In genomic region chr6:147497472-147497871, GRCh38 we compare ENCODE assay signal across 40 cellular contexts. TPM values are rescaled to one million over a fixed set of nuclear protein-coding genes. Genes with fewer than 3 reads are reported as not detected.
"Had no signal": no experiment of that assay in that cellular context is flagged by ENCODE, and none has a peak within 500 bp of the region (broad histone marks: within the 10 kb centered on the region; RNA-seq: fewer than 3 reads in every experiment).

No MANE protein-coding gene starts in this region.

- H3K27me3 ChIP-seq: ascending aorta, body of pancreas, brain microvascular endothelial cell, breast epithelium had no signal

- ATAC-seq: activated naive CD4-positive, alpha-beta T cell treated with anti-CD3 and anti-CD28 coated beads, Interleukin-2, amount 50 U/mL, for 72 hours; activated naive CD8-positive, alpha-beta T cell treated with anti-CD3 and anti-CD28 coated beads, Interleukin-2, amount 50 U/mL, for 24 hours; activated T-cell treated with anti-CD3 and anti-CD28 coated beads, Interleukin-2, amount 50 U/mL, for 4 hours; activated T-cell treated with anti-CD3 and anti-CD28 coated beads, Interleukin-2, amount 50 U/mL, for 72 hours; activated T-helper 17 cell treated with anti-CD3 and anti-CD28 coated beads, Interleukin-2, amount 50 U/mL, for 72 hours; body of pancreas had no signal

- H3K4me3 Mint-ChIP-seq: activated naive CD4-positive, alpha-beta T cell treated with anti-CD3 and anti-CD28 coated beads for 36 hours; activated naive CD4-positive, alpha-beta T cell treated with anti-CD3 and anti-CD28 coated beads, Interleukin-2, amount 10 ng/mL, durations not matched to agents 7 days and 5 days; activated naive CD4-positive, alpha-beta T cell treated with anti-CD3 and anti-CD28 coated beads, Interleukin-2, amount 50 U/mL, for 24 hours; activated naive CD8-positive, alpha-beta T cell; activated naive CD8-positive, alpha-beta T cell treated with anti-CD3 and anti-CD28 coated beads for 36 hours; activated naive CD8-positive, alpha-beta T cell treated with anti-CD3 and anti-CD28 coated beads, Interleukin-2, amount 10 ng/mL, durations not matched to agents 7 days and 5 days; activated naive CD8-positive, alpha-beta T cell treated with anti-CD3 and anti-CD28 coated beads, Interleukin-2, amount 50 U/mL, for 24 hours; activated T-cell treated with anti-CD3 and anti-CD28 coated beads, Interleukin-2, amount 50 U/mL, for 24 hours; activated T-cell treated with anti-CD3 and anti-CD28 coated beads, Interleukin-2, amount 50 U/mL, for 4 hours; activated T-cell treated with anti-CD3 and anti-CD28 coated beads, Interleukin-2, amount 50 U/mL, for 72 hours; activated T-helper 1 cell treated with anti-CD3 and anti-CD28 coated beads, Interleukin-12 subunit alpha, Interleukin-12 subunit beta, Interleukin-2, Interleukin-4 antibody, amounts not matched to agents 30 ng/mL and 10 ng/mL and 1 ng/mL, durations not matched to agents 14 hours and 24 hours and 36 hours; activated T-helper 17 cell treated with anti-CD3 and anti-CD28 coated beads, Interleukin-2, amount 50 U/mL, for 72 hours; brain; central memory CD8-positive, alpha-beta T cell had no signal

- H3K36me3 ChIP-seq: adrenal gland, ascending aorta, brain microvascular endothelial cell, breast epithelium, cardiac muscle cell had no signal

- H3K27ac ChIP-seq: adrenal gland, ascending aorta, body of pancreas, brain microvascular endothelial cell, breast epithelium, cardiac muscle cell had no signal

- FAIRE-seq: astrocyte, bronchial epithelial cell had no signal

- H3K4me3 ChIP-seq: adrenal gland, ascending aorta, body of pancreas, breast epithelium, cardiac muscle cell had no signal

- H3K4me1 Mint-ChIP-seq: activated naive CD4-positive, alpha-beta T cell treated with anti-CD3 and anti-CD28 coated beads, Interleukin-2, amount 10 ng/mL, durations not matched to agents 7 days and 5 days; activated naive CD4-positive, alpha-beta T cell treated with anti-CD3 and anti-CD28 coated beads, Interleukin-2, amount 50 U/mL, for 24 hours; activated naive CD8-positive, alpha-beta T cell treated with anti-CD3 and anti-CD28 coated beads for 36 hours; activated naive CD8-positive, alpha-beta T cell treated with anti-CD3 and anti-CD28 coated beads, Interleukin-2, amount 10 ng/mL, durations not matched to agents 7 days and 5 days; activated naive CD8-positive, alpha-beta T cell treated with anti-CD3 and anti-CD28 coated beads, Interleukin-2, amount 50 U/mL, for 24 hours; activated T-helper 17 cell treated with anti-CD3 and anti-CD28 coated beads, Interleukin-2, amount 50 U/mL, for 72 hours; brain; central memory CD8-positive, alpha-beta T cell had no signal

- H3K4me1 ChIP-seq: adrenal gland, ascending aorta, body of pancreas, breast epithelium had no signal

- H3K36me3 Mint-ChIP-seq: activated naive CD4-positive, alpha-beta T cell treated with anti-CD3 and anti-CD28 coated beads, Interleukin-2, amount 10 ng/mL, durations not matched to agents 7 days and 5 days; activated naive CD4-positive, alpha-beta T cell treated with anti-CD3 and anti-CD28 coated beads, Interleukin-2, amount 50 U/mL, for 24 hours; activated naive CD4-positive, alpha-beta T cell treated with anti-CD3 and anti-CD28 coated beads, Interleukin-2, amount 50 U/mL, for 72 hours; activated naive CD8-positive, alpha-beta T cell treated with anti-CD3 and anti-CD28 coated beads for 36 hours; activated naive CD8-positive, alpha-beta T cell treated with anti-CD3 and anti-CD28 coated beads, Interleukin-2, amount 10 ng/mL, durations not matched to agents 7 days and 5 days; brain had no signal

- DNase-seq: activated effector memory CD4-positive, alpha-beta T cell treated with anti-CD3 and anti-CD28 coated beads, Interleukin-2, amount 50 U/mL, for 16 hours; activated effector memory CD4-positive, alpha-beta T cell treated with Interleukin-2 at 50 U/mL for 16 hours; activated gamma-delta T cell; activated gamma-delta T cell treated with Interleukin-2 at 50 U/mL for 16 hours; activated naive CD4-positive, alpha-beta T cell; activated naive CD4-positive, alpha-beta T cell treated with anti-CD3 and anti-CD28 coated beads for 36 hours; activated naive CD4-positive, alpha-beta T cell treated with anti-CD3 and anti-CD28 coated beads, Interleukin-2, amount 10 ng/mL, durations not matched to agents 7 days and 5 days; activated naive CD4-positive, alpha-beta T cell treated with anti-CD3 and anti-CD28 coated beads, Interleukin-2, amount 50 U/mL, for 16 hours; activated naive CD4-positive, alpha-beta T cell treated with Interleukin-2 at 50 U/mL for 16 hours; activated naive CD8-positive, alpha-beta T cell treated with anti-CD3 and anti-CD28 coated beads for 36 hours; activated naive CD8-positive, alpha-beta T cell treated with anti-CD3 and anti-CD28 coated beads, Interleukin-2, amount 10 ng/mL, durations not matched to agents 7 days and 5 days; activated naive CD8-positive, alpha-beta T cell treated with anti-CD3 and anti-CD28 coated beads, Interleukin-2, amount 50 U/mL, for 24 hours; activated T-cell treated with anti-CD3 and anti-CD28 coated beads, Interleukin-2, amount 50 U/mL, for 1 hour; activated T-cell treated with anti-CD3 and anti-CD28 coated beads, Interleukin-2, amount 50 U/mL, for 24 hours; activated T-cell treated with anti-CD3 and anti-CD28 coated beads, Interleukin-2, amount 50 U/mL, for 4 hours; activated T-cell treated with anti-CD3 and anti-CD28 coated beads, Interleukin-2, amount 50 U/mL, for 48 hours; activated T-cell treated with anti-CD3 and anti-CD28 coated beads, Interleukin-2, amount 50 U/mL, for 72 hours; adrenal gland; amniotic stem cell; amygdala; anterior cingulate cortex; aorta; body of pancreas; brain microvascular endothelial cell; caudate nucleus; central memory CD4-positive, alpha-beta T cell; cerebellar nuclear complex had no signal

- H3K9me3 Mint-ChIP-seq: activated naive CD4-positive, alpha-beta T cell treated with anti-CD3 and anti-CD28 coated beads, Interleukin-2, amount 10 ng/mL, durations not matched to agents 7 days and 5 days; activated naive CD4-positive, alpha-beta T cell treated with anti-CD3 and anti-CD28 coated beads, Interleukin-2, amount 50 U/mL, for 24 hours; activated naive CD8-positive, alpha-beta T cell treated with anti-CD3 and anti-CD28 coated beads for 36 hours; activated naive CD8-positive, alpha-beta T cell treated with anti-CD3 and anti-CD28 coated beads, Interleukin-2, amount 10 ng/mL, durations not matched to agents 7 days and 5 days; activated naive CD8-positive, alpha-beta T cell treated with anti-CD3 and anti-CD28 coated beads, Interleukin-2, amount 50 U/mL, for 24 hours; activated T-cell treated with anti-CD3 and anti-CD28 coated beads, Interleukin-2, amount 50 U/mL, for 24 hours; activated T-helper 2 cell treated with anti-CD3 and anti-CD28 coated beads, Interferon-gamma antibody, Interleukin-2, Interleukin-4, amounts not matched to agents 10 μg/mL and 5 μg/mL and 100 μg/mL, durations not matched to agents 14 hours and 24 hours and 36 hours; central memory CD8-positive, alpha-beta T cell had no signal

- H3K27ac Mint-ChIP-seq: activated naive CD4-positive, alpha-beta T cell treated with anti-CD3 and anti-CD28 coated beads for 36 hours; activated naive CD4-positive, alpha-beta T cell treated with anti-CD3 and anti-CD28 coated beads, Interleukin-2, amount 10 ng/mL, durations not matched to agents 7 days and 5 days; activated naive CD4-positive, alpha-beta T cell treated with anti-CD3 and anti-CD28 coated beads, Interleukin-2, amount 50 U/mL, for 24 hours; activated naive CD4-positive, alpha-beta T cell treated with anti-CD3 and anti-CD28 coated beads, Interleukin-2, amount 50 U/mL, for 72 hours; activated naive CD8-positive, alpha-beta T cell; activated naive CD8-positive, alpha-beta T cell treated with anti-CD3 and anti-CD28 coated beads for 36 hours; activated naive CD8-positive, alpha-beta T cell treated with anti-CD3 and anti-CD28 coated beads, Interleukin-2, amount 10 ng/mL, durations not matched to agents 7 days and 5 days; activated naive CD8-positive, alpha-beta T cell treated with anti-CD3 and anti-CD28 coated beads, Interleukin-2, amount 50 U/mL, for 24 hours; activated T-cell treated with anti-CD3 and anti-CD28 coated beads, Interleukin-2, amount 50 U/mL, for 24 hours; activated T-cell treated with anti-CD3 and anti-CD28 coated beads, Interleukin-2, amount 50 U/mL, for 72 hours; activated T-helper 1 cell treated with anti-CD3 and anti-CD28 coated beads, Interleukin-12 subunit alpha, Interleukin-12 subunit beta, Interleukin-2, Interleukin-4 antibody, amounts not matched to agents 30 ng/mL and 10 ng/mL and 1 ng/mL, durations not matched to agents 14 hours and 24 hours and 36 hours; activated T-helper 17 cell treated with anti-CD3 and anti-CD28 coated beads, Interleukin-2, amount 50 U/mL, for 72 hours; activated T-helper 2 cell treated with anti-CD3 and anti-CD28 coated beads, Interferon-gamma antibody, Interleukin-2, Interleukin-4, amounts not matched to agents 10 μg/mL and 5 μg/mL and 100 μg/mL, durations not matched to agents 14 hours and 24 hours and 36 hours; brain had no signal

- H3K9me3 ChIP-seq: adrenal gland, ascending aorta, body of pancreas, breast epithelium had no signal

RNA-seq across cellular contexts. Expression of gene SAMD5, which starts 11.0 kb away (rescaled TPM):
- total RNA-seq: activated naive CD4-positive, alpha-beta T cell treated with anti-CD3 and anti-CD28 coated beads for 36 hours; activated naive CD4-positive, alpha-beta T cell treated with anti-CD3 and anti-CD28 coated beads, Interleukin-2, amount 50 U/mL, for 72 hours; activated naive CD8-positive, alpha-beta T cell treated with anti-CD3 and anti-CD28 coated beads for 36 hours; activated naive CD8-positive, alpha-beta T cell treated with anti-CD3 and anti-CD28 coated beads, Interleukin-2, amount 10 ng/mL, durations not matched to agents 7 days and 5 days; activated T-cell treated with anti-CD3 and anti-CD28 coated beads, Interleukin-2, amount 50 U/mL, for 4 hours; activated T-helper 17 cell treated with anti-CD3 and anti-CD28 coated beads, Interleukin-2, amount 50 U/mL, for 72 hours had no signal
